ENCODE assay signal across 1 cellular context in genomic region chr15:75203908-75204263, GRCh38.
TF ChIP-seq lines count a peak whose summit lies in the region.

No MANE protein-coding gene starts in this region.

TF ChIP-seq in GM12878, 131 proteins besides CTCF, POLR2A, EP300 and RAD21 (continued from another document):
- TF ChIP-seq RELB (IDR thresholded peaks at IDR 0.05; ENCODE audit: low read depth): no peak
- TF ChIP-seq POLR2AphosphoS5 (IDR thresholded peaks at IDR 0.05; ENCODE audit: low read length): peak; percentile 66
- peak; percentile 53; the same call in 1 of the 2 replicates for TF ChIP-seq PKNOX1 (IDR thresholded peaks at IDR 0.05)
- TF ChIP-seq SMAD5 (IDR thresholded peaks at IDR 0.05; ENCODE audit: low read depth): peak; percentile 72; the same call in 1 of the 2 replicates
- TF ChIP-seq USF1 (IDR thresholded peaks at IDR 0.05; ENCODE audit: borderline replicate concordance, extremely low read length, insufficient read depth, low read depth, low read length): no peak
